Comparison of ENCODE assay signal across 13 cellular contexts in genomic region chr15:90750186-90750585, GRCh38. TPM values are rescaled to one million over a fixed set of nuclear protein-coding genes. Genes with fewer than 3 reads are reported as not detected.
DNase-seq lines count a peak whose midpoint lies in the region; ATAC-seq and TF ChIP-seq lines count a peak whose summit lies in the region.
"Had no signal": no experiment of that assay in that cellular context is flagged by ENCODE, and none has a peak within 500 bp of the region (broad histone marks: within the 10 kb centered on the region; RNA-seq: fewer than 3 reads in every experiment).

No MANE protein-coding gene starts in this region.

- TF ChIP-seq CTCF in CD4-positive, alpha-beta T cell (IDR thresholded peaks at IDR 0.05): no peak
- no peak for TF ChIP-seq CTCF in fibroblast of villous mesenchyme (IDR thresholded peaks at IDR 0.05; ENCODE audit: insufficient read depth, low read depth, low read length)

- H3K4me3 ChIP-seq in fibroblast of villous mesenchyme (ENCODE audit: low read depth, low read length): no peak overlapping the region

- peak overlapping the region; percentile 1 for H3K4me3 Mint-ChIP-seq in CD4-positive, alpha-beta T cell
- peak overlapping the region; percentile 71 for H3K4me3 Mint-ChIP-seq in T-helper 17 cell
- H3K4me3 Mint-ChIP-seq: type B pancreatic cell had no signal

- H3K27ac ChIP-seq in CD4-positive, alpha-beta T cell (ENCODE audit: low read depth, low read length): no peak overlapping the region
- H3K27ac ChIP-seq: WERI-Rb-1 had no signal

- H3K9me3 ChIP-seq in CD4-positive, alpha-beta T cell (ENCODE audit: control insufficient read depth, low read length): no peaks in the 10 kb centered on the region
- no peaks in the 10 kb centered on the region for H3K9me3 ChIP-seq in T-helper 17 cell (ENCODE audit: control insufficient read depth, low read length, poor library complexity, severe bottlenecking)

- H3K27me3 ChIP-seq in CD4-positive, alpha-beta T cell (ENCODE audit: control insufficient read depth, insufficient read depth, low read length): no peaks in the 10 kb centered on the region

- no peak overlapping the region for H3K27ac Mint-ChIP-seq in CD4-positive, alpha-beta T cell
- H3K27ac Mint-ChIP-seq in T-helper 17 cell: peak overlapping the region; percentile 53
- H3K27ac Mint-ChIP-seq: type B pancreatic cell had no signal

- ATAC-seq in CD4-positive, alpha-beta T cell (ENCODE audit: poor library complexity): peak; percentile 14
- ATAC-seq in GM21576 (IDR thresholded peaks at IDR 0.05; ENCODE audit: unreplicated experiment) (peak; percentile 46), T-helper 17 cell (peak; percentile 76), GM18868 (IDR thresholded peaks at IDR 0.05; ENCODE audit: unreplicated experiment) (no peak)
- ATAC-seq: esophagus mucosa had no signal

- peaks cover 16% of the 10 kb centered on the region for H3K36me3 Mint-ChIP-seq in CD4-positive, alpha-beta T cell (ENCODE audit: low read depth)
- H3K36me3 Mint-ChIP-seq in T-helper 17 cell (ENCODE audit: low read depth): peaks cover 2% of the 10 kb centered on the region

- CTCF ChIA-PET in CD4-positive, alpha-beta T cell (lab: Charles Lee): no interaction called here

- intact Hi-C loops in CD4-positive, alpha-beta T cell (cut with DNase I, micrococcal nuclease): loop anchor here in 1 of 2 experiments (5.0 kb wide), 1 partner anchor 42 kb away; no protein-coding TSS in a partner anchor

- no peaks in the 10 kb centered on the region for H3K27me3 Mint-ChIP-seq in CD4-positive, alpha-beta T cell
- no peaks in the 10 kb centered on the region for H3K27me3 Mint-ChIP-seq in T-helper 17 cell
- H3K27me3 Mint-ChIP-seq: type B pancreatic cell had no signal

- POLR2A ChIA-PET in CD4-positive, alpha-beta T cell (lab: Charles Lee): no interaction called here

- no peaks in the 10 kb centered on the region for H3K9me3 Mint-ChIP-seq in CD4-positive, alpha-beta T cell
- H3K9me3 Mint-ChIP-seq: type B pancreatic cell had no signal

- peaks cover 15% of the 10 kb centered on the region for H3K4me1 Mint-ChIP-seq in CD4-positive, alpha-beta T cell (ENCODE audit: low read depth)
- peaks cover 24% of the 10 kb centered on the region for H3K4me1 Mint-ChIP-seq in T-helper 17 cell

- DNase-seq in CD4-positive, alpha-beta T cell: no peak
- DNase-seq in T-helper 17 cell (peak in 1 of 3 donors; percentile 6), fibroblast of villous mesenchyme (ENCODE audit: low read depth) (peak; percentile 25), ecto neural progenitor cell (ENCODE audit: low spot score) (no peak), anterior cingulate cortex (lab: John Stamatoyannopoulos, UW) (no peak), COLO829 (ENCODE audit: low spot score) (no peak)
- DNase-seq: islet precursor cell, occipital lobe, WERI-Rb-1 had no signal

RNA-seq across cellular contexts. Expression of gene BLM, which starts 33.0 kb away (rescaled TPM):
- total RNA-seq in CD4-positive, alpha-beta T cell: 1 to 10 TPM; 1.6 to 1.8 TPM
- total RNA-seq in T-helper 17 cell (1 to 10 TPM; 7.8 to 8.8 TPM), fibroblast of villous mesenchyme (4.8 and 6.0 TPM in 2 replicates)
